7 cellular contexts compared by ENCODE assay signal in genomic region chr4:25239528-25239927, GRCh38. TPM values are rescaled to one million over a fixed set of nuclear protein-coding genes. Genes with fewer than 3 reads are reported as not detected.
DNase-seq lines count a peak whose midpoint lies in the region; ATAC-seq, FAIRE-seq and TF ChIP-seq lines count a peak whose summit lies in the region.
"Not testable (repeated sequence)": the region's sequence is repeated elsewhere in the genome, so short reads cannot be mapped to it uniquely, and the experiment has no call there.

No MANE protein-coding gene starts in this region.

- TF ChIP-seq EP300 in K562 (IDR thresholded peaks at IDR 0.05; ENCODE audit: low read length) = not testable (repeated sequence)

- not testable (repeated sequence) for TF ChIP-seq RAD21 in K562 (CRISPR knock-in tag; conservative IDR thresholded peaks at IDR 0.05 in 1 of 2, IDR thresholded peaks at IDR 0.05 in 1 of 2)

- not testable (repeated sequence) for H3K9ac ChIP-seq in MM.1S (ENCODE audit: low read length); K562 (ENCODE audit: insufficient read depth in 1 of 2, low read depth in 2 of 2, low read length in 2 of 2)

- BruUV-seq in PC-9 (replicated peaks; lab: Mats Ljungman, UMichigan); K562 (replicated peaks; lab: Mats Ljungman, UMichigan): not testable (repeated sequence)

- CTCF ChIA-PET in PC-9 (lab: Charles Lee); K562 (lab: Yijun Ruan, JAX; ENCODE audit: low intra/inter-chr PET ratio): not testable (repeated sequence)
- CTCF ChIA-PET in activated CD4-positive, alpha-beta T cell treated with anti-CD3 and anti-CD28 coated beads, Interleukin-2, amount 10 ng/mL, durations not matched to agents 7 days and 5 days (lab: Charles Lee) = interaction anchor here (0.7 to 1.5 kb wide), 2 partner anchors 13 to 73 kb away, joined by 3 to 4 read pairs; partner anchors contain the start of gene ZCCHC4

- H3K36me3 Mint-ChIP-seq in activated CD4-positive, alpha-beta T cell treated with anti-CD3 and anti-CD28 coated beads, Interleukin-2, amount 10 ng/mL, durations not matched to agents 7 days and 5 days (ENCODE audit: low read depth) = peaks cover 73% of the 10 kb centered on the region
- peaks cover 37 to 40% of the 10 kb centered on the region in 2 donors for H3K36me3 Mint-ChIP-seq in activated naive CD4-positive, alpha-beta T cell treated with anti-CD3 and anti-CD28 coated beads, Interleukin-2, amount 50 U/mL, for 72 hours

- not testable (repeated sequence) for H2AFZ ChIP-seq in MM.1S (ENCODE audit: low read length); PC-9; K562 (ENCODE audit: low read depth, low read length)

- not testable (repeated sequence) for DNase-seq in GM10266 (ENCODE audit: extremely low spot score); MM.1S; PC-9; activated CD4-positive, alpha-beta T cell treated with anti-CD3 and anti-CD28 coated beads, Interleukin-2, amount 10 ng/mL, durations not matched to agents 7 days and 5 days; activated naive CD4-positive, alpha-beta T cell treated with anti-CD3 and anti-CD28 coated beads, Interleukin-2, amount 50 U/mL, for 72 hours (ENCODE audit: low spot score in 2 of 2); K562 (ENCODE audit: extremely low read depth in 1 of 4, low spot score in 3 of 4)

- H3K9me3 Mint-ChIP-seq in activated CD4-positive, alpha-beta T cell treated with anti-CD3 and anti-CD28 coated beads, Interleukin-2, amount 10 ng/mL, durations not matched to agents 7 days and 5 days = peaks cover 14% of the 10 kb centered on the region
- H3K9me3 Mint-ChIP-seq in activated naive CD4-positive, alpha-beta T cell treated with anti-CD3 and anti-CD28 coated beads, Interleukin-2, amount 50 U/mL, for 72 hours = peaks cover 5 to 18% of the 10 kb centered on the region in 2 donors

- H3K4me1 ChIP-seq in MM.1S (ENCODE audit: low read length) (peaks cover 23% of the 10 kb centered on the region), PC-9 (replicated peaks; ENCODE audit: insufficient read depth) (peaks cover 14% of the 10 kb centered on the region), K562 (replicated peaks in 1 of 2; ENCODE audit: control insufficient read depth in 2 of 2, insufficient read depth in 2 of 2, low read length in 2 of 2) (peaks cover 8 to 12% of the 10 kb centered on the region in 2 experiments), neutrophil (ENCODE audit: control insufficient read depth in 1 of 2, insufficient read depth in 1 of 2, low read depth in 1 of 2, low read length in 1 of 2) (peaks cover 38 to 47% of the 10 kb centered on the region in 2 experiments)

- peak overlapping the region; percentile 49; the same call in 1 of the 2 replicates for H3K4me2 ChIP-seq in MM.1S (ENCODE audit: low read depth, low read length)
- peak overlapping the region; percentile 32; the same call in 1 of the 2 replicates for H3K4me2 ChIP-seq in PC-9
- not testable (repeated sequence) for H3K4me2 ChIP-seq in K562 (ENCODE audit: insufficient read depth, low read length)

- not testable (repeated sequence) for H3K4me3 Mint-ChIP-seq in activated CD4-positive, alpha-beta T cell treated with anti-CD3 and anti-CD28 coated beads, Interleukin-2, amount 10 ng/mL, durations not matched to agents 7 days and 5 days

- FAIRE-seq in K562 (lab: Jason Lieb, UNC) = not testable (repeated sequence)

- H3K79me2 ChIP-seq in MM.1S (ENCODE audit: low read length) (peaks cover 93% of the 10 kb centered on the region), PC-9 (ENCODE audit: low read depth) (peaks cover 31% of the 10 kb centered on the region), K562 (ENCODE audit: control insufficient read depth, insufficient read depth, low read length) (peaks cover 44% of the 10 kb centered on the region)

- not testable (repeated sequence) for H3K9me1 ChIP-seq in K562 (ENCODE audit: control insufficient read depth, insufficient read depth, low read length)

- in situ Hi-C loops in K562 (cut with MboI) = not testable (repeated sequence)

- intact Hi-C loops in PC-9 (cut with micrococcal nuclease; ENCODE audit: unreplicated experiment); K562 (cut with micrococcal nuclease): not testable (repeated sequence)

- peak overlapping the region; percentile 16 for H3K27ac Mint-ChIP-seq in activated CD4-positive, alpha-beta T cell treated with anti-CD3 and anti-CD28 coated beads, Interleukin-2, amount 10 ng/mL, durations not matched to agents 7 days and 5 days
- peak overlapping the region; percentile 69 to 83 for H3K27ac Mint-ChIP-seq in activated naive CD4-positive, alpha-beta T cell treated with anti-CD3 and anti-CD28 coated beads, Interleukin-2, amount 50 U/mL, for 72 hours

- POLR2A ChIA-PET in PC-9 (lab: Charles Lee; ENCODE audit: unreplicated experiment) = interaction anchor here (0.6 kb wide), 1 partner anchor 66 kb away, joined by 6 read pairs; no protein-coding TSS in a partner anchor
- POLR2A ChIA-PET in activated CD4-positive, alpha-beta T cell treated with anti-CD3 and anti-CD28 coated beads, Interleukin-2, amount 10 ng/mL, durations not matched to agents 7 days and 5 days (lab: Charles Lee); K562 (lab: Yijun Ruan, JAX): not testable (repeated sequence)

- H3K36me3 ChIP-seq in MM.1S (replicated peaks; ENCODE audit: insufficient read depth, low read length); PC-9 (ENCODE audit: low read depth); K562 (ENCODE audit: control insufficient read depth, insufficient read depth, low read length); neutrophil: not testable (repeated sequence)

- 80% methylated on average over 5 of the region's 15 CpGs for WGBS in K562 (ENCODE audit: insufficient coverage, low coverage, missing lambda C conversion rate)

- H3K27me3 ChIP-seq in MM.1S (replicated peaks; ENCODE audit: insufficient read depth, low read length); PC-9 (ENCODE audit: insufficient read depth, low read depth); K562 (ENCODE audit: control insufficient read depth in 2 of 2, insufficient read depth in 2 of 2, low read length in 2 of 2); neutrophil: not testable (repeated sequence)

- not testable (repeated sequence) for H4K20me1 ChIP-seq in MM.1S (ENCODE audit: insufficient read depth, low read length); PC-9 (ENCODE audit: insufficient read depth); K562 (replicated peaks; ENCODE audit: control insufficient read depth, insufficient read depth, low read length)

- peaks cover 13% of the 10 kb centered on the region for H3F3A ChIP-seq in MM.1S (ENCODE audit: insufficient read depth, low read length)
- not testable (repeated sequence) for H3F3A ChIP-seq in PC-9 (ENCODE audit: insufficient read depth, low read depth)

- TF ChIP-seq POLR2A in K562 (conservative IDR thresholded peaks at IDR 0.05) = not testable (repeated sequence)

- not testable (repeated sequence) for H3K4me3 ChIP-seq in MM.1S (ENCODE audit: low read length); PC-9; K562; neutrophil (ENCODE audit: low read depth in 1 of 2, low read length in 1 of 2)

- H3K27ac ChIP-seq in MM.1S (ENCODE audit: low read length) (peak overlapping the region; percentile 70; the same call in 1 of the 2 replicates), neutrophil (peak overlapping the region; percentile 74)
- H3K27ac ChIP-seq in PC-9; K562 (ENCODE audit: extremely low read depth, low read depth, low read length): not testable (repeated sequence)

- ATAC-seq in activated naive CD4-positive, alpha-beta T cell treated with anti-CD3 and anti-CD28 coated beads, Interleukin-2, amount 50 U/mL, for 72 hours; K562: not testable (repeated sequence)

- peaks cover 47% of the 10 kb centered on the region for H3K4me1 Mint-ChIP-seq in activated CD4-positive, alpha-beta T cell treated with anti-CD3 and anti-CD28 coated beads, Interleukin-2, amount 10 ng/mL, durations not matched to agents 7 days and 5 days

- not testable (repeated sequence) for H3K9me3 ChIP-seq in MM.1S (replicated peaks; ENCODE audit: insufficient read depth, low read length); PC-9 (ENCODE audit: insufficient read depth, low read depth); K562 (replicated peaks; ENCODE audit: control insufficient read depth, insufficient read depth, low read depth, low read length); neutrophil

- peak; percentile 7 for TF ChIP-seq CTCF in GM10266 (IDR thresholded peaks at IDR 0.05; ENCODE audit: control insufficient read depth, insufficient read depth, low read depth, missing control alignments)
- TF ChIP-seq CTCF in MM.1S (IDR thresholded peaks at IDR 0.05; ENCODE audit: low read length) = 0 out of 2 replicates have a peak, but pooled peaks have one; percentile 7
- TF ChIP-seq CTCF in PC-9 (conservative IDR thresholded peaks at IDR 0.05); neutrophil (IDR thresholded peaks at IDR 0.05): not testable (repeated sequence)
- 0 out of 6 replicates have a peak, but pooled peaks of 1 of the 3 experiments have one; percentile 4 for TF ChIP-seq CTCF in K562 (IDR thresholded peaks at IDR 0.05 in 2 of 3, conservative IDR thresholded peaks at IDR 0.05 in 1 of 3; ENCODE audit: insufficient read depth in 2 of 3, low read depth in 1 of 3, low read length in 3 of 3)

- not testable (repeated sequence) for H3K9me2 ChIP-seq in MM.1S (replicated peaks; ENCODE audit: insufficient read depth, low read length); PC-9 (ENCODE audit: insufficient read depth)

- not testable (repeated sequence) for H3K27me3 Mint-ChIP-seq in activated CD4-positive, alpha-beta T cell treated with anti-CD3 and anti-CD28 coated beads, Interleukin-2, amount 10 ng/mL, durations not matched to agents 7 days and 5 days

RNA-seq across cellular contexts. Expression of gene PI4K2B, which starts 5.7 kb away (rescaled TPM):
- total RNA-seq in PC-9 (2021) (16.4 and 19.3 TPM in 2 replicates), K562 (2014; rRNA removed) (16.8 and 19.7 TPM in 2 replicates), K562 (2014; rRNA removed; fragmentation: Illumina TruSeq; extraction: Trizol) (21.4 and 26.5 TPM in 2 replicates), K562 (2015; rRNA removed; fragmentation: Illumina TruSeq; extraction: Trizol) (15.0 and 16.1 TPM in 2 replicates), K562 (2021) (14.2 and 17.4 TPM in 2 replicates)
- total RNA-seq in activated CD4-positive, alpha-beta T cell treated with anti-CD3 and anti-CD28 coated beads, Interleukin-2, amount 10 ng/mL, durations not matched to agents 7 days and 5 days = 10 to 100 TPM; 37.2 to 37.4 TPM
- 10 to 100 TPM; 34.5 to 44.6 TPM for total RNA-seq in activated naive CD4-positive, alpha-beta T cell treated with anti-CD3 and anti-CD28 coated beads, Interleukin-2, amount 50 U/mL, for 72 hours
- total RNA-seq in K562 (2011; cell fraction: chromatin; rRNA removed; ENCODE audit: low replicate concordance) = 4.1 and 14.0 TPM in 2 replicates
- total RNA-seq in K562 (2011; cell fraction: nucleolus; rRNA removed) = 3.5 and 4.5 TPM in 2 replicates
- 6.3 and 8.2 TPM in 2 replicates for total RNA-seq in K562 (2011; cell fraction: nucleoplasm; rRNA removed)
- polyA plus RNA-seq in K562 (2011; rRNA removed) (14.3 and 18.6 TPM in 2 replicates), K562 (2014; fragmentation: Illumina TruSeq; extraction: Trizol) (12.4 and 12.8 TPM in 2 replicates), K562 (2014; fragmentation: Nextera tagmentation; extraction: Ambion mirVana) (1 to 10 TPM; 4.5 to 5.4 TPM), K562 (2014; rRNA removed) (13.4 and 16.5 TPM in 2 replicates)
- polyA plus RNA-seq in K562 (2011; cell fraction: cytosol; rRNA removed) = 3.0 and 4.8 TPM in 2 replicates
- 5.3 and 6.3 TPM in 2 replicates for polyA plus RNA-seq in K562 (2011; cell fraction: nucleus; rRNA removed)
- 10.9 and 12.6 TPM in 2 replicates for polyA plus RNA-seq in K562 (2012)
- polyA minus RNA-seq in K562 (2011; rRNA and poly(A)+ RNA removed) = 9.7 and 11.4 TPM in 2 replicates
- 4.0 and 6.8 TPM in 2 replicates for polyA minus RNA-seq in K562 (2011; cell fraction: cytosol; rRNA and poly(A)+ RNA removed)
- polyA minus RNA-seq in K562 (2011; cell fraction: nucleus; rRNA and poly(A)+ RNA removed) = 4.4 and 7.6 TPM in 2 replicates
